Comparison of ENCODE assay signal across 8 cellular contexts in genomic region chr20:50286609-50287008, GRCh38.
A peak's percentile ranks its signal among the peaks of the same experiment; 100 is the strongest.
DNase-seq lines count a peak whose midpoint lies in the region; TF ChIP-seq lines count a peak whose summit lies in the region.

No MANE protein-coding gene starts in this region.

- TF ChIP-seq POLR2A in lower leg skin (IDR thresholded peaks at IDR 0.05): no peak

- 47 to 52% methylated on average over 11 of the region's 11 CpGs for WGBS in lower leg skin, 2 donors

- peak; percentile 76 for DNase-seq in 8988T
- DNase-seq in GOT3 (lab: John Stamatoyannopoulos, UW): peak; percentile 73
- DNase-seq in astrocyte of the hippocampus (ENCODE audit: low read depth, low spot score): peak; percentile 81
- peak; percentile 71 to 92 for DNase-seq in lower leg skin (ENCODE audit: low spot score in 2 of 2)
- DNase-seq in GF-D8 (lab: John Stamatoyannopoulos, UW): no peak
- no peak for DNase-seq in NCI-H1417 treated with DMSO at 0.1 percent for 48 hours (lab: John Stamatoyannopoulos, UW)
- no peak for DNase-seq in DMS79 (lab: John Stamatoyannopoulos, UW)
- no peak for DNase-seq in midbrain (lab: John Stamatoyannopoulos, UW)

- intact Hi-C loops in lower leg skin (cut with DNase I; ENCODE audit: low total_unique reads): no loop called here

- TF ChIP-seq CTCF in lower leg skin (IDR thresholded peaks at IDR 0.05): no peak

- no peak overlapping the region for H3K4me3 ChIP-seq in lower leg skin (ENCODE audit: low read depth, poor library complexity, severe bottlenecking)

Comparison
In these comparisons a context has a peak if more than half of its experiments do, and no peak if none do; other contexts are left out.
1. DNase-seq: peak in 8988T (single experiment), GOT3 (single experiment), astrocyte of the hippocampus (single experiment) and lower leg skin (2 of 2); none in GF-D8 (single experiment), NCI-H1417 treated with DMSO at 0.1 percent for 48 hours (single experiment), DMS79 (single experiment) and midbrain (single experiment).